8 cellular contexts compared by ENCODE assay signal in the genomic region with DNA sequence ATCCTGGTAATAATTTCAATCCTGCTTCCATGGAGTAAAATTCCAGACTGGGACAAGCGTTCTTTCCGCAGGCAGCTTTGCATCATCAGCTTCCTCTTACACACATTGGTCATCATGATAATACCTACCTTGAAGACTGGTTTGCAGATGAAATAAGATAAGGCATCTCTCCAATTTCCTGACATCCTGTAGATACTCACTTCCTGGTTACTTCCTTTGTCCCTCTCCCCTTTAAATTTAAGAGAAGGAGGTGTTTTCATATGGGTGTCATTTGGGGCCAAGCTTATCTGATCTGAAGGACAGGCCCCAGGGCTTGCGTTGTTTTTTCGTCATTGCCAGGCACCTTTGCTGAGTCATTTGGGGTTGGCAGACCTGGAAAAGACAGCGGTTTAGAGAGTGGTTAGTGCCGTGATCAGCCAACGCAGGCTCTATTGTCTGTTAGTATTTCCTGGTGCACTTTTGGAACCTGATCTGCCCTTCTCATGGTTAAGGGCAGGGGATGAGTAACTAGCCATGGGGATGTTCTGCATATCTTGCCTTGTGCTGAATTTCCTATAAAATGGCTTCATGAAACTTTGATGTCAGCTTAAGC. TPM values are rescaled to one million over a fixed set of nuclear protein-coding genes. Genes with fewer than 3 reads are reported as not detected.
DNase-seq lines count a peak whose midpoint lies in the region; ATAC-seq and TF ChIP-seq lines count a peak whose summit lies in the region.

No MANE protein-coding gene starts in this region.

- peaks cover 32% of the 10 kb centered on the region for H3K36me3 Mint-ChIP-seq in T-helper 1 cell treated with Interleukin-12 subunit alpha and Interleukin-12 subunit beta and Interleukin-4 antibody, amounts not matched to agents 30 μg/mL and 1 μg/mL, for 36 hours (ENCODE audit: low read depth)

- H3K4me3 ChIP-seq in HEK293 (ENCODE audit: low read depth, low read length) (no peak overlapping the region), breast epithelium (no peak overlapping the region), vagina (no peak overlapping the region)

- intact Hi-C loops in breast epithelium (cut with DNase I; ENCODE audit: low total_unique reads): no loop called here
- intact Hi-C loops in vagina (cut with DNase I): no loop called here

- H3K27ac Mint-ChIP-seq in T-helper 1 cell treated with Interleukin-12 subunit alpha and Interleukin-12 subunit beta and Interleukin-4 antibody, amounts not matched to agents 30 μg/mL and 1 μg/mL, for 36 hours: peak overlapping the region; percentile 95

- peak overlapping the region; percentile 82 for H3K4me3 Mint-ChIP-seq in T-helper 1 cell treated with Interleukin-12 subunit alpha and Interleukin-12 subunit beta and Interleukin-4 antibody, amounts not matched to agents 30 μg/mL and 1 μg/mL, for 36 hours

- peak in 1 of 2 donors; percentile 60 for DNase-seq in breast epithelium (ENCODE audit: low spot score in 2 of 2)
- peak; percentile 42 for DNase-seq in stimulated activated CD4-positive, alpha-beta T cell treated with anti-CD3 and anti-CD28 coated beads, Interleukin-4, amount 100 ng/mL, for 1 hour
- DNase-seq in NCI-H2171 (lab: John Stamatoyannopoulos, UW): no peak
- no peak for DNase-seq in vagina (ENCODE audit: extremely low spot score in 2 of 2)
- DNase-seq in occipital lobe (lab: John Stamatoyannopoulos, UW): no peak

- H3K4me1 Mint-ChIP-seq in T-helper 1 cell treated with Interleukin-12 subunit alpha and Interleukin-12 subunit beta and Interleukin-4 antibody, amounts not matched to agents 30 μg/mL and 1 μg/mL, for 36 hours (ENCODE audit: low read depth): peaks cover 81% of the 10 kb centered on the region

- H3K36me3 ChIP-seq in HEK293 (ENCODE audit: control insufficient read depth in 2 of 2, insufficient read depth in 1 of 2, low read length in 2 of 2): peaks cover 0 to 3% of the 10 kb centered on the region in 2 experiments; a peak in 1 of 3 replicates
- no peaks in the 10 kb centered on the region for H3K36me3 ChIP-seq in breast epithelium
- H3K36me3 ChIP-seq in vagina: no peaks in the 10 kb centered on the region

- 0 out of 2 replicates have a peak, but pooled peaks cover 3% of the 10 kb centered on the region for H3K4me1 ChIP-seq in HEK293 (ENCODE audit: control insufficient read depth, insufficient read depth, low read length)
- H3K4me1 ChIP-seq in breast epithelium: no peaks in the 10 kb centered on the region
- H3K4me1 ChIP-seq in vagina: no peaks in the 10 kb centered on the region

- TF ChIP-seq CTCF in HEK293 (tag by site-specific recombination; IDR thresholded peaks at IDR 0.05): no peak
- TF ChIP-seq CTCF in breast epithelium (IDR thresholded peaks at IDR 0.05): no peak
- TF ChIP-seq CTCF in vagina (IDR thresholded peaks at IDR 0.05): no peak

- ATAC-seq in GM19397 (IDR thresholded peaks at IDR 0.05; ENCODE audit: unreplicated experiment): no peak

- H3K9me3 ChIP-seq in HEK293 (ENCODE audit: control insufficient read depth, insufficient read depth, low read depth, low read length): no peaks in the 10 kb centered on the region
- no peaks in the 10 kb centered on the region for H3K9me3 ChIP-seq in breast epithelium
- H3K9me3 ChIP-seq in vagina: no peaks in the 10 kb centered on the region

- H3K9me3 Mint-ChIP-seq in T-helper 1 cell treated with Interleukin-12 subunit alpha and Interleukin-12 subunit beta and Interleukin-4 antibody, amounts not matched to agents 30 μg/mL and 1 μg/mL, for 36 hours: no peaks in the 10 kb centered on the region

- POLR2A ChIA-PET in HEK293 (lab: Yijun Ruan, JAX): no interaction called here

- TF ChIP-seq POLR2A in breast epithelium (IDR thresholded peaks at IDR 0.05): no peak
- TF ChIP-seq POLR2A in vagina (IDR thresholded peaks at IDR 0.05): no peak

- no peak overlapping the region for H3K27ac ChIP-seq in HEK293 (ENCODE audit: extremely low read depth, low read depth, low read length)
- peak overlapping the region; percentile 48 to 61 for H3K27ac ChIP-seq in breast epithelium
- no peak overlapping the region for H3K27ac ChIP-seq in vagina

- H3K27me3 ChIP-seq in breast epithelium (no peaks in the 10 kb centered on the region), vagina (no peaks in the 10 kb centered on the region)

- CTCF ChIA-PET in HEK293 (lab: Yijun Ruan, JAX): interaction anchor here (1.3 kb wide), 1 partner anchor 45 kb away, joined by 4 read pairs; no protein-coding TSS in a partner anchor

- H3K27me3 Mint-ChIP-seq in T-helper 1 cell treated with Interleukin-12 subunit alpha and Interleukin-12 subunit beta and Interleukin-4 antibody, amounts not matched to agents 30 μg/mL and 1 μg/mL, for 36 hours (ENCODE audit: low read depth): no peaks in the 10 kb centered on the region

TF ChIP-seq in HEK293, 187 proteins besides CTCF, POLR2A, EP300 and RAD21:
- TF ChIP-seq ZNF610 (tag by site-specific recombination; IDR thresholded peaks at IDR 0.05; ENCODE audit: borderline replicate concordance): no peak
- TF ChIP-seq ZNF600 (tag by site-specific recombination; IDR thresholded peaks at IDR 0.05): 0 out of 2 replicates have a peak, but pooled peaks have one; percentile 19
- TF ChIP-seq TRIM28 (IDR thresholded peaks at IDR 0.05; ENCODE audit: borderline replicate concordance, low read length): peak; percentile 22; the same call in 1 of the 2 replicates
- no peak for TF ChIP-seq ZNF274 (IDR thresholded peaks at IDR 0.05; ENCODE audit: low read length)
- no peak for TF ChIP-seq ZNF274 (tag by site-specific recombination; IDR thresholded peaks at IDR 0.05; ENCODE audit: borderline replicate concordance)
- TF ChIP-seq, protein P1, sequence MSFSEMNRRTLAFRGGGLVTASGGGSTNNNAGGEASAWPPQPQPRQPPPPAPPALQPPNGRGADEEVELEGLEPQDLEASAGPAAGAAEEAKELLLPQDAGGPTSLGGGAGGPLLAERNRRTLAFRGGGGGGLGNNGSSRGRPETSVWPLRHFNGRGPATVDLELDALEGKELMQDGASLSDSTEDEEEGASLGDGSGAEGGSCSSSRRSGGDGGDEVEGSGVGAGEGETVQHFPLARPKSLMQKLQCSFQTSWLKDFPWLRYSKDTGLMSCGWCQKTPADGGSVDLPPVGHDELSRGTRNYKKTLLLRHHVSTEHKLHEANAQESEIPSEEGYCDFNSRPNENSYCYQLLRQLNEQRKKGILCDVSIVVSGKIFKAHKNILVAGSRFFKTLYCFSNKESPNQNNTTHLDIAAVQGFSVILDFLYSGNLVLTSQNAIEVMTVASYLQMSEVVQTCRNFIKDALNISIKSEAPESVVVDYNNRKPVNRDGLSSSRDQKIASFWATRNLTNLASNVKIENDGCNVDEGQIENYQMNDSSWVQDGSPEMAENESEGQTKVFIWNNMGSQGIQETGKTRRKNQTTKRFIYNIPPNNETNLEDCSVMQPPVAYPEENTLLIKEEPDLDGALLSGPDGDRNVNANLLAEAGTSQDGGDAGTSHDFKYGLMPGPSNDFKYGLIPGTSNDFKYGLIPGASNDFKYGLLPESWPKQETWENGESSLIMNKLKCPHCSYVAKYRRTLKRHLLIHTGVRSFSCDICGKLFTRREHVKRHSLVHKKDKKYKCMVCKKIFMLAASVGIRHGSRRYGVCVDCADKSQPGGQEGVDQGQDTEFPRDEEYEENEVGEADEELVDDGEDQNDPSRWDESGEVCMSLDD (tag by site-specific recombination; IDR thresholded peaks at IDR 0.05): no peak
- TF ChIP-seq ZNF558 (tag by site-specific recombination; IDR thresholded peaks at IDR 0.05): no peak
- peak; percentile 62 for TF ChIP-seq SP7 (tag by site-specific recombination; IDR thresholded peaks at IDR 0.05)
- no peak for TF ChIP-seq KLF10 (tag by site-specific recombination; IDR thresholded peaks at IDR 0.05)
- peak; percentile 55; the same call in 1 of the 2 replicates for TF ChIP-seq ZNF629 (tag by site-specific recombination; IDR thresholded peaks at IDR 0.05)
- no peak for TF ChIP-seq ZNF513 (tag by site-specific recombination; IDR thresholded peaks at IDR 0.05)

RNA-seq across cellular contexts. Expression of gene GRAMD1B, which starts 24.1 kb away (rescaled TPM):
- total RNA-seq in breast epithelium (10 to 100 TPM in 1 of 3 donors, 1 to 10 TPM in 2; 2.0 to 10.2 (median 8.2) TPM), vagina (4.9 TPM), occipital lobe (59.9 TPM)

Comparison
In these comparisons a context has a peak if more than half of its experiments do, and no peak if none do; other contexts are left out.
1. H3K27ac ChIP-seq: peak in breast epithelium (2 of 2); none in HEK293 (single experiment) and vagina (single experiment).